ENCODE assay signal across 8 cellular contexts in the genomic region with DNA sequence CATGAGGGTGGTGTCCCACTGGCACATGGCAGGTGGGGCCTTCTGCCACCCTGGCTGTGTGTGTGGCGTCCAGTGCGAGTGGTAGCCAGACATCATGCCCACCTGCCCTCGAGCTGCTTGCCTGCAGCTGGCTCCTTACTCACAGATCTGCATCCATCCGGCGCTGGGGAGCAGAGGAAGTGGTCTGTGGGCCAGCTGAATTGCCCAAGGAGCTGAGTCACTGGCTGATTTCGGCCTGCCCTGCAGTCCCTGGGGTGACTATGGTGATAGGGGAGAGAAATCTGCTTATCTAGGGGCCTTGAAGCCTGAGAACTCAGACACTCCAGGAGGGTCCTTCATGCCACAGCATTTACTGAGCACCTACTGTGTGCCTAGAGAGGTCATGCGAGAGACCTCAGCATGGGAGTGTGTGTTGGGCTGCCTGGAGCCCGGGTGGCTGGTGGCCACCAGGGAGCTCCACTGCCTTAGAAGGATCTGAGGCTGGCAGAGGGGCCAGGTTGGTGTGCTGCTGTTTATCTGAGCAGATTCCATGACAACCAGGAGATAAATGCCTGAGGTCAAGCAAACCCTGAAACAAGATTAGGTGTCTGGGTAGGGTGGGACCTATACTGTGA. TPM values are rescaled to one million over a fixed set of nuclear protein-coding genes. Genes with fewer than 3 reads are reported as not detected.
DNase-seq lines count a peak whose midpoint lies in the region; ATAC-seq and TF ChIP-seq lines count a peak whose summit lies in the region.

No MANE protein-coding gene starts in this region.

- POLR2A ChIA-PET in activated B cell treated with CpG ODN at 0.5 μM for 24 hours (lab: Charles Lee): interaction anchor here (0.6 to 11.6 kb wide), 13 partner anchors 10 to 1528 kb away, joined by 3 to 461 read pairs (median 42); partner anchors contain the start of genes IRF1 and SLC22A5

- intact Hi-C loops in activated B cell treated with CpG ODN at 0.5 μM for 24 hours (cut with micrococcal nuclease): loop anchor here (1.0 to 10.0 kb wide), 5 partner anchors 11 to 1508 kb away; no protein-coding TSS in a partner anchor

- H3K27ac ChIP-seq in cingulate gyrus (ENCODE audit: low read depth, low read length): peak overlapping the region; percentile 21

- H3K27ac Mint-ChIP-seq in activated B cell treated with CpG ODN at 0.5 μM for 24 hours: peak overlapping the region; percentile 91
- peak overlapping the region; percentile 98 to 100 for H3K27ac Mint-ChIP-seq in stimulated activated naive CD8-positive, alpha-beta T cell treated with anti-CD3 and anti-CD28 coated beads, Interleukin-15, amount 100 ng/mL, for 72 hours

- H3K27me3 Mint-ChIP-seq in activated B cell treated with CpG ODN at 0.5 μM for 24 hours: no peaks in the 10 kb centered on the region
- no peaks in the 10 kb centered on the region for H3K27me3 Mint-ChIP-seq in stimulated activated naive CD8-positive, alpha-beta T cell treated with anti-CD3 and anti-CD28 coated beads, Interleukin-15, amount 100 ng/mL, for 72 hours

- H3K9me3 Mint-ChIP-seq in activated B cell treated with CpG ODN at 0.5 μM for 24 hours: no peaks in the 10 kb centered on the region
- H3K9me3 Mint-ChIP-seq in stimulated activated naive CD8-positive, alpha-beta T cell treated with anti-CD3 and anti-CD28 coated beads, Interleukin-15, amount 100 ng/mL, for 72 hours: peaks cover 0 to 7% of the 10 kb centered on the region in 2 donors

- peak overlapping the region; percentile 62 for H3K4me3 Mint-ChIP-seq in activated B cell treated with CpG ODN at 0.5 μM for 24 hours
- H3K4me3 Mint-ChIP-seq in stimulated activated naive CD8-positive, alpha-beta T cell treated with anti-CD3 and anti-CD28 coated beads, Interleukin-15, amount 100 ng/mL, for 72 hours: peak overlapping the region; percentile 84 to 92

- H3K4me1 Mint-ChIP-seq in activated B cell treated with CpG ODN at 0.5 μM for 24 hours: peaks cover 100% of the 10 kb centered on the region
- H3K4me1 Mint-ChIP-seq in stimulated activated naive CD8-positive, alpha-beta T cell treated with anti-CD3 and anti-CD28 coated beads, Interleukin-15, amount 100 ng/mL, for 72 hours: peaks cover 100% of the 10 kb centered on the region

- CTCF ChIA-PET in activated B cell treated with CpG ODN at 0.5 μM for 24 hours (lab: Charles Lee): interaction anchor here (0.9 to 6.1 kb wide), 18 partner anchors 9 to 73 kb away, joined by 3 to 47 read pairs (median 5); partner anchors contain the start of gene IRF1

- ATAC-seq in GM21723 (IDR thresholded peaks at IDR 0.05; ENCODE audit: unreplicated experiment): peak; percentile 51
- peak; percentile 44 for ATAC-seq in activated B cell treated with CpG ODN at 0.5 μM for 24 hours (ENCODE audit: low read depth)
- ATAC-seq in stimulated activated naive CD8-positive, alpha-beta T cell treated with anti-CD3 and anti-CD28 coated beads, Interleukin-15, amount 100 ng/mL, for 72 hours: peak; percentile 71

- no peak overlapping the region for H3K4me3 ChIP-seq in LNCaP clone FGC (ENCODE audit: low read depth, low read length)

- peaks cover 14% of the 10 kb centered on the region for H3K36me3 Mint-ChIP-seq in activated B cell treated with CpG ODN at 0.5 μM for 24 hours (ENCODE audit: low read depth)

- TF ChIP-seq CTCF in LNCaP clone FGC (IDR thresholded peaks at IDR 0.05; ENCODE audit: control insufficient read depth, extremely low read depth, insufficient read depth) (0 out of 2 replicates have a peak, but pooled peaks have one; percentile 25), activated B cell treated with CpG ODN at 0.5 μM for 24 hours (IDR thresholded peaks at IDR 0.05) (no peak)

- DNase-seq in EL: peak; percentile 96
- no peak for DNase-seq in LNCaP clone FGC (ENCODE audit: low read depth)
- peak; percentile 60 for DNase-seq in activated B cell treated with CpG ODN at 0.5 μM for 24 hours
- peak; percentile 53 to 95 for DNase-seq in lung microvascular endothelial cell (ENCODE audit: low read depth in 2 of 2)
- peak; percentile 72 to 87 for DNase-seq in stimulated activated naive CD8-positive, alpha-beta T cell treated with anti-CD3 and anti-CD28 coated beads, Interleukin-15, amount 100 ng/mL, for 72 hours
- DNase-seq in NCI-H82 treated with DMSO at 0.1 percent for 48 hours (lab: John Stamatoyannopoulos, UW; ENCODE audit: unreplicated experiment): no peak

RNA-seq across cellular contexts. Expression of gene SLC22A5, which starts 57.1 kb away (rescaled TPM):
- 5.4 and 6.6 TPM in 2 replicates for total RNA-seq in activated B cell treated with CpG ODN at 0.5 μM for 24 hours
- total RNA-seq in lung microvascular endothelial cell: 3.4 and 4.1 TPM in 2 replicates

Comparison
In these comparisons a context has a peak if more than half of its experiments do, and no peak if none do; other contexts are left out.
1. DNase-seq: peak in EL (single experiment), activated B cell treated with CpG ODN at 0.5 μM for 24 hours (single experiment), lung microvascular endothelial cell (2 of 2) and stimulated activated naive CD8-positive, alpha-beta T cell treated with anti-CD3 and anti-CD28 coated beads, Interleukin-15, amount 100 ng/mL, for 72 hours (2 of 2); none in LNCaP clone FGC (single experiment) and NCI-H82 treated with DMSO at 0.1 percent for 48 hours (single experiment).
2. Peak in every context shown above with its lines, with median percentiles within 50 percentile points of each other: ATAC-seq.